8 cellular contexts compared by ENCODE assay signal in the genomic region with DNA sequence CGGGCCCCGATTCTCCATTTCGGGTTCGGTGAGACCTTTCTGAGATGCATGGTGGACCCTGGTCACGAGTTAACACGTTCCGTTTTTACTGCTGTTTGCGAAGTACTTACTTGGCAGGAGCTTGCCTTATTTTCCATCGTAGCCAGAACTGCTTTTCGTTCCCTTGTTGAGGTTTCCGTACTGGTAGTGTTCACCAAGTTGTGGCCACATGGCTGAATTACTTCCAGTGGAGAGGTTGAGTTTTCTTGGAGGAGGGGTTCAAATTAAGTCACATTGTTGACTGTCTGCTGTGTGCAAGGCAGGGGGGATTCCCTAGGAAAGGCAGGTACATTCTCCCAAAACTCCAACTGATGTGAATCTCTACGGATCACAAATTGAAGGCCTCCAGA. TPM values are rescaled to one million over a fixed set of nuclear protein-coding genes. Genes with fewer than 3 reads are reported as not detected.
DNase-seq lines count a peak whose midpoint lies in the region; ATAC-seq, FAIRE-seq and TF ChIP-seq lines count a peak whose summit lies in the region.

No MANE protein-coding gene starts in this region.

- no peaks in the 10 kb centered on the region for H3K36me3 ChIP-seq in keratinocyte (ENCODE audit: control insufficient read depth in 2 of 2, extremely low read depth in 1 of 2, insufficient read depth in 2 of 2, low read length in 2 of 2)

- H3K9me1 ChIP-seq in keratinocyte (ENCODE audit: control insufficient read depth, extremely low read depth, insufficient read depth, low read length), result no peaks in the 10 kb centered on the region

- H3K4me2 ChIP-seq in keratinocyte (ENCODE audit: control insufficient read depth, extremely low read depth, insufficient read depth, low read depth, low read length), result peak overlapping the region; percentile 100

- no peak for ATAC-seq in GM21825 (IDR thresholded peaks at IDR 0.05; ENCODE audit: unreplicated experiment)
- no peak for ATAC-seq in GM19397 (IDR thresholded peaks at IDR 0.05; ENCODE audit: unreplicated experiment)
- ATAC-seq in HG02642 (IDR thresholded peaks at IDR 0.05; ENCODE audit: poor library complexity, unreplicated experiment), result no peak

- dilution Hi-C loops in keratinocyte (cut with MboI; ENCODE audit: extremely low pct_ligation_motif_present, low sequenced_read_pairs), result no loop called here

- H3K27ac ChIP-seq in adipose tissue (ENCODE audit: low read depth, low read length), result peak overlapping the region; percentile 57
- peak overlapping the region; percentile 84 for H3K27ac ChIP-seq in keratinocyte (ENCODE audit: control insufficient read depth, insufficient read depth, low read length)
- peak overlapping the region; percentile 98 for H3K27ac ChIP-seq in substantia nigra (ENCODE audit: low read depth, low read length, poor library complexity, severe bottlenecking)

- no peaks in the 10 kb centered on the region for H3K9me3 ChIP-seq in keratinocyte (ENCODE audit: control insufficient read depth, low read depth, low read length)

- peak overlapping the region; percentile 91 for H3K9ac ChIP-seq in keratinocyte (ENCODE audit: control insufficient read depth, extremely low read depth, insufficient read depth, low read length)

- no peak for FAIRE-seq in keratinocyte (lab: Jason Lieb, UNC)

- DNase-seq in SKM-1 treated with dmso at 0.1 percent for 144 hours (lab: John Stamatoyannopoulos, UW; ENCODE audit: unreplicated experiment), result peak; percentile 53
- no peak for DNase-seq in SKM-1 (lab: John Stamatoyannopoulos, UW; ENCODE audit: unreplicated experiment)
- no peak for DNase-seq in keratinocyte (ENCODE audit: low read depth, low spot score)
- no peak for DNase-seq in substantia nigra (lab: John Stamatoyannopoulos, UW)

- no peaks in the 10 kb centered on the region for H3K27me3 ChIP-seq in keratinocyte (ENCODE audit: control insufficient read depth, extremely low read depth, insufficient read depth, low read length)

- H3K79me2 ChIP-seq in keratinocyte (ENCODE audit: control insufficient read depth, insufficient read depth, low read length), result no peaks in the 10 kb centered on the region

- H2AFZ ChIP-seq in keratinocyte (ENCODE audit: control insufficient read depth, low read length), result peak overlapping the region; percentile 97

- H3K4me1 ChIP-seq in keratinocyte (ENCODE audit: control insufficient read depth, extremely low read depth, insufficient read depth, low read length), result peaks cover 15% of the 10 kb centered on the region

- H3K4me3 ChIP-seq in keratinocyte (ENCODE audit: control insufficient read depth in 2 of 3, extremely low read depth in 1 of 3, insufficient read depth in 2 of 3, low read depth in 1 of 3, low read length in 3 of 3), result peak overlapping the region; percentile 59 to 88 (median 82)

- no peak for TF ChIP-seq CTCF in keratinocyte (optimal IDR thresholded peaks at IDR 0.05 in 1 of 3, IDR thresholded peaks at IDR 0.05 in 1 of 3, conservative IDR thresholded peaks at IDR 0.05 in 1 of 3; ENCODE audit: extremely low read depth in 1 of 3, insufficient read depth in 2 of 3, low read length in 3 of 3)

- H4K20me1 ChIP-seq in keratinocyte (ENCODE audit: control insufficient read depth, extremely low read depth, insufficient read depth, low read length), result no peaks in the 10 kb centered on the region

- WGBS in adipose tissue, 3 donors, result 2 to 5% (median 5%) methylated on average over 12 of the region's 12 CpGs

RNA-seq across cellular contexts. Expression of gene MXI1, which starts 4.0 kb away (rescaled TPM):
- polyA plus RNA-seq in adipose tissue (10 to 100 TPM; 16.6 to 28.8 (median 24.2) TPM), keratinocyte (7.9 to 17.8 TPM (median 14.6 TPM) in 3 replicates)
- polyA plus RNA-seq in keratinocyte (2011; ENCODE audit: low read depth), result 91.8 TPM
- 12.4 and 18.6 TPM in 2 replicates for polyA plus RNA-seq in keratinocyte (2011; cell fraction: cytosol; rRNA removed)
- 15.1 and 16.5 TPM in 2 replicates for polyA plus RNA-seq in keratinocyte (2011; cell fraction: nucleus; rRNA removed)
- polyA plus RNA-seq in keratinocyte (2012; ENCODE audit: low replicate concordance), result 9.3 and 39.4 TPM in 2 replicates
- 2.9 to 15.7 TPM (median 12.8 TPM) in 3 replicates for polyA minus RNA-seq in keratinocyte
- 18.4 TPM for polyA minus RNA-seq in keratinocyte (2011; cell fraction: cytosol; rRNA and poly(A)+ RNA removed)
- polyA minus RNA-seq in keratinocyte (2011; cell fraction: nucleus; rRNA and poly(A)+ RNA removed), result 4.6 and 7.1 TPM in 2 replicates
